In the genomic region with DNA sequence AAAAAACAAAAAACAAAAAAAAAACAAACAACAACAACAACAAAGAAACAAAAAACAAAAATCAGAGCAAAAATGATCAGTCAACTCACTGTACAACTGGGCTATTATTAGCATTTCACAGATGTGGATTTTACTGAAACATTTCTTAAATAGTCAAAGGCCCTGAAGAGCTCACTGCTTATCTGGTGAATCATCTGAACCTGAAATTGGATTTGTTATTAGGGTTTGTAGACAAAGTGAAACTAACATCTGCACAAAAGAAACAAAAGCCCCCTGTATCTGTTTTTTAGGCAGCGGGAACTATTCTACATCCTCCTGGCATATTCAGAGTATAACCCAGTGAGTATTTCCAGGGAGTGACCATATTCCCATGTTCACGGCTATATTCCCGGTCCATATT, we compare ENCODE assay signal across 16 cellular contexts.
"Had no signal": no experiment of that assay in that cellular context is flagged by ENCODE, and none has a peak within 500 bp of the region (broad histone marks: within the 10 kb centered on the region; RNA-seq: fewer than 3 reads in every experiment).

No MANE protein-coding gene starts in this region.

- DNase-seq: activated CD4-positive, alpha-beta T cell treated with anti-CD3 and anti-CD28 coated beads, Interleukin-2, amount 10 ng/mL, durations not matched to agents 24 days and 14 days; activated CD8-positive, alpha-beta T cell treated with anti-CD3 and anti-CD28 coated beads for 36 hours; activated naive CD4-positive, alpha-beta T cell treated with anti-CD3 and anti-CD28 coated beads for 36 hours; activated naive CD8-positive, alpha-beta T cell treated with anti-CD3 and anti-CD28 coated beads, Interleukin-2, amount 50 U/mL, for 24 hours; activated T-cell treated with anti-CD3 and anti-CD28 coated beads, Interleukin-2, amount 50 U/mL, for 24 hours; aorta; cortex of kidney; erythroblast; immature natural killer cell; left ventricle myocardium superior; mucosa of descending colon; naive thymus-derived CD4-positive, alpha-beta T cell; uterus had no signal

- H3K4me1 ChIP-seq: breast epithelium, neural progenitor cell, tibial nerve, uterus had no signal

- H3K27me3 ChIP-seq: breast epithelium, neural progenitor cell, tibial nerve, uterus had no signal

- H3K27ac ChIP-seq: breast epithelium, neural progenitor cell, tibial nerve, uterus had no signal

- H3K36me3 ChIP-seq: breast epithelium, neural progenitor cell, tibial nerve, uterus had no signal

- H3K4me3 ChIP-seq: breast epithelium, mucosa of descending colon, neural progenitor cell, tibial nerve, uterus had no signal

- ATAC-seq: activated CD8-positive, alpha-beta T cell treated with anti-CD3 and anti-CD28 coated beads for 36 hours; activated naive CD8-positive, alpha-beta T cell treated with anti-CD3 and anti-CD28 coated beads, Interleukin-2, amount 50 U/mL, for 24 hours; left ventricle myocardium superior; mucosa of descending colon; naive thymus-derived CD4-positive, alpha-beta T cell had no signal

- H3K4me2 ChIP-seq: neural progenitor cell had no signal

- H2AFZ ChIP-seq: neural progenitor cell had no signal

- H3K9me3 ChIP-seq: breast epithelium, mucosa of descending colon, tibial nerve, uterus had no signal

- H3K9ac ChIP-seq: neural progenitor cell had no signal
